In genomic region chr12:90065301-90065801, GRCh38 we compare ENCODE assay signal across 13 cellular contexts.
A peak's percentile ranks its signal among the peaks of the same experiment; 100 is the strongest.
DNase-seq lines count a peak whose midpoint lies in the region; ATAC-seq and TF ChIP-seq lines count a peak whose summit lies in the region.
"Had no signal": no experiment of that assay in that cellular context is flagged by ENCODE, and none has a peak within 500 bp of the region (broad histone marks: within the 10 kb centered on the region; RNA-seq: fewer than 3 reads in every experiment).

No MANE protein-coding gene starts in this region.

- no peaks in the 10 kb centered on the region for H3K36me3 Mint-ChIP-seq in activated T-helper 17 cell treated with anti-CD3 and anti-CD28 coated beads, Interleukin-2, amount 50 U/mL, for 72 hours (ENCODE audit: low read depth)

- ATAC-seq in activated T-helper 17 cell treated with anti-CD3 and anti-CD28 coated beads, Interleukin-2, amount 50 U/mL, for 72 hours (replicated peaks) = peak; percentile 38
- ATAC-seq in lower lobe of right lung = no peak
- ATAC-seq: activated CD8-positive, alpha-beta T cell treated with anti-CD3 and anti-CD28 coated beads, Interleukin-2, amount 10 ng/mL, durations not matched to agents 7 days and 5 days; left colon; stimulated activated naive CD8-positive, alpha-beta T cell treated with anti-CD3 and anti-CD28 coated beads, Interleukin-15, Interleukin-2, amounts not matched to agents 100 U/mL and 50 U/mL, for 24 hours; T-helper 17 cell had no signal

- H3K27me3 Mint-ChIP-seq in activated T-helper 17 cell treated with anti-CD3 and anti-CD28 coated beads, Interleukin-2, amount 50 U/mL, for 72 hours = peaks cover under 1% of the 10 kb centered on the region
- H3K27me3 Mint-ChIP-seq: T-helper 17 cell had no signal

- peak overlapping the region; percentile 3 for H3K4me2 ChIP-seq in GM23248 (ENCODE audit: unreplicated experiment)

- H3K79me2 ChIP-seq in GM23248 (ENCODE audit: insufficient read depth) = no peaks in the 10 kb centered on the region

- 0 out of 2 replicates have a peak overlapping the region, but pooled peaks have one; percentile 16 for H2AFZ ChIP-seq in GM23248

- H3K27ac ChIP-seq in GM23248 (no peak overlapping the region), lower lobe of right lung (no peak overlapping the region)

- H3K27ac Mint-ChIP-seq in activated T-helper 17 cell treated with anti-CD3 and anti-CD28 coated beads, Interleukin-2, amount 50 U/mL, for 72 hours = no peak overlapping the region
- H3K27ac Mint-ChIP-seq: activated CD8-positive, alpha-beta T cell treated with anti-CD3 and anti-CD28 coated beads, Interleukin-2, amount 10 ng/mL, durations not matched to agents 7 days and 5 days; activated naive CD8-positive, alpha-beta T cell; T-helper 17 cell had no signal

- H3K9me2 ChIP-seq in GM23248 (ENCODE audit: insufficient read depth) = no peaks in the 10 kb centered on the region

- H3K27me3 ChIP-seq in GM23248 (replicated peaks; ENCODE audit: insufficient read depth) = no peaks in the 10 kb centered on the region
- H3K27me3 ChIP-seq in lower lobe of right lung (ENCODE audit: low read depth) = no peaks in the 10 kb centered on the region

- no peaks in the 10 kb centered on the region for H3K36me3 ChIP-seq in GM23248 (ENCODE audit: low read depth)
- no peaks in the 10 kb centered on the region for H3K36me3 ChIP-seq in lower lobe of right lung

- H3K4me1 ChIP-seq in GM23248 (ENCODE audit: insufficient read depth) (peaks cover 16% of the 10 kb centered on the region), lower lobe of right lung (no peaks in the 10 kb centered on the region)

- H3K4me1 Mint-ChIP-seq in activated T-helper 17 cell treated with anti-CD3 and anti-CD28 coated beads, Interleukin-2, amount 50 U/mL, for 72 hours = no peaks in the 10 kb centered on the region
- H3K4me1 Mint-ChIP-seq: T-helper 17 cell had no signal

- no peak for TF ChIP-seq CTCF in retinal pigment epithelial cell (conservative IDR thresholded peaks at IDR 0.05; ENCODE audit: low read depth, low read length)
- TF ChIP-seq CTCF in lower lobe of right lung (IDR thresholded peaks at IDR 0.05) = no peak

- H4K20me1 ChIP-seq in GM23248 (ENCODE audit: insufficient read depth) = no peaks in the 10 kb centered on the region

- intact Hi-C loops in lower lobe of right lung (cut with DNase I) = no loop called here

- H3F3A ChIP-seq in GM23248 (ENCODE audit: insufficient read depth) = no peaks in the 10 kb centered on the region

- 65 to 68% methylated on average over 2 of the region's 2 CpGs for WGBS in GM23248 (ENCODE audit: low coverage in 1 of 2, low lambda C conversion rate in 2 of 2, missing lambda C conversion rate in 2 of 2), 2 experiments

- H3K9me3 ChIP-seq in GM23248 (ENCODE audit: low read depth) (no peaks in the 10 kb centered on the region), lower lobe of right lung (no peaks in the 10 kb centered on the region)

- peaks cover under 1% of the 10 kb centered on the region for H3K9me3 Mint-ChIP-seq in activated T-helper 17 cell treated with anti-CD3 and anti-CD28 coated beads, Interleukin-2, amount 50 U/mL, for 72 hours

- H3K4me3 Mint-ChIP-seq in activated T-helper 17 cell treated with anti-CD3 and anti-CD28 coated beads, Interleukin-2, amount 50 U/mL, for 72 hours = no peak overlapping the region
- H3K4me3 Mint-ChIP-seq: activated CD8-positive, alpha-beta T cell treated with anti-CD3 and anti-CD28 coated beads, Interleukin-2, amount 10 ng/mL, durations not matched to agents 7 days and 5 days; activated naive CD8-positive, alpha-beta T cell; T-helper 17 cell had no signal

- H3K9ac ChIP-seq in GM23248 = no peak overlapping the region

- DNase-seq in GM23248 (peak; percentile 22), NCI-H2171 (lab: John Stamatoyannopoulos, UW) (peak; percentile 75), retinal pigment epithelial cell (ENCODE audit: low read depth) (peak; percentile 36), lower lobe of right lung (no peak), HK-2 (ENCODE audit: unreplicated experiment) (no peak)
- DNase-seq in stimulated activated naive CD4-positive, alpha-beta T cell treated with Interleukin-2 at 50 U/mL for 16 hours (lab: John Stamatoyannopoulos, UW) = no peak
- DNase-seq: activated CD8-positive, alpha-beta T cell treated with anti-CD3 and anti-CD28 coated beads, Interleukin-2, amount 10 ng/mL, durations not matched to agents 7 days and 5 days; KG1; left colon; stimulated activated naive CD8-positive, alpha-beta T cell treated with anti-CD3 and anti-CD28 coated beads, Interleukin-15, Interleukin-2, amounts not matched to agents 100 U/mL and 50 U/mL, for 24 hours; T-helper 17 cell had no signal

- in situ Hi-C loops in GM23248 (cut with MboI) = no loop called here

- no peak overlapping the region for H3K4me3 ChIP-seq in GM23248
- H3K4me3 ChIP-seq in retinal pigment epithelial cell (ENCODE audit: low read length) = no peak overlapping the region
- H3K4me3 ChIP-seq in lower lobe of right lung = no peak overlapping the region

Comparison
In these comparisons a context has a peak if more than half of its experiments do, and no peak if none do; other contexts are left out.
1. DNase-seq: peak in GM23248 (single experiment), NCI-H2171 (single experiment) and retinal pigment epithelial cell (single experiment); none in lower lobe of right lung (single experiment), stimulated activated naive CD4-positive, alpha-beta T cell treated with Interleukin-2 at 50 U/mL for 16 hours (single experiment) and HK-2 (single experiment).